In the genomic region with DNA sequence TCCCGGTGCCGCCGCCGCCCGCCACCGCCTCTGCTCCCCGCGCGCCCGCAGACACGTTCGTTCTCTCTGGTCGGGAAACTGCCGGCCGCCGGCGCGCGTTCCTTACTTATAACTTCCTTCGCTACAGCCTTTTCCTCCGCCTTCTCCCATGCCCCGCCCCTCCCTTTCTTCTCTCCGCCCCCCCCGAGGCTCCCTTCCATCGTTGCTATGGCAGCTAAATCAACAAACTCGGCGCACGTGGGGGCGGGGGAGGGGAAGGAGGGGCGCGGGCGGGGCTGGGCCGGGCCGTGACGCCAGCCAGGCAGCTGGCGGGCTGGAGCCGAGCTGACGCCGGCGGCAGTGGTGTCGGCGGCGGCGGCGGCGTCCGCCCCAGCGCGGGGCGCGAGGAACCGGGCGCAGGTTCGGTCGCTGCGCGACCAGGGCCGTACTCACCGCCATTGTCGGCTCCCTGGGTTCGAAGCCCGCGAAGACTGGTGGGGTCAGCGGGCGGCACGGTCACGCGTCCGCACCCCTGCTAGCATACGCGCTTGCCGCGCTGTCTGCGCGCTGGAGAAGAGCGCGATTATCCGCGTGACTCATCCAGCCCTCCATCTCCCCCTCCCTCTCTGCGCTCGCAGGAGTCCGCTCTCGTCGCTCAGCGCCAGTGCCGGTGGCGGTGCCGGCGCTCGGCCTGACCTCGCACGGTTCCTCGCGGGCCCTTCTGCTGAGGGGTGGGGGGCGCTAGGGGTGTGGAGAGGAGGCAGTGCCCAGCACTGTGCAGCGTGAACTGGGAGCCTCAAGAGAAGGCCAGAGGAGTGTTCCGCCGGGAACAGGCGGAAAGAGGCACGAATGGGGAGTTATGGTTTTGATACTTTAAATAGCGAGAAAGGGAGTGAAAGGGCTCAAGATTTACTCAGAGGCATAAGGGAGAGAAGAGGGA, we compare ENCODE assay signal across 8 cellular contexts. TPM values are rescaled to one million over a fixed set of nuclear protein-coding genes. Genes with fewer than 3 reads are reported as not detected.
DNase-seq lines count a peak whose midpoint lies in the region; ATAC-seq and TF ChIP-seq lines count a peak whose summit lies in the region.

A gene (minus strand): TSS at position 83 of the 919 bp plus-strand sequence. CDS start 597 bp downstream, outside the sequence.

- intact Hi-C loops in Right ventricle myocardium inferior (cut with DNase I): loop anchor here (2.0 to 10.0 kb wide), 6 partner anchors 85 to 945 kb away; no protein-coding TSS in a partner anchor
- intact Hi-C loops in testis (cut with DNase I; ENCODE audit: low total_unique reads): loop anchor here (10.0 kb wide), 2 partner anchors 75 to 145 kb away; no protein-coding TSS in a partner anchor

- H3K27ac ChIP-seq in SJSA1 (peak within 1 kb of the TSS; percentile 86), testis (peak within 1 kb of the TSS; percentile 94)

- DNase-seq in DMS53 (lab: John Stamatoyannopoulos, UW): peak; percentile 95
- DNase-seq in GOT3 (lab: John Stamatoyannopoulos, UW): peak; percentile 38
- peak; percentile 83 for DNase-seq in MG63
- DNase-seq in SJSA1 (ENCODE audit: low read depth in 1 of 2, low spot score in 2 of 2): peak; percentile 84 to 85
- peak; percentile 98 for DNase-seq in adipocyte (ENCODE audit: low read depth)
- peak; percentile 96 for DNase-seq in Right ventricle myocardium inferior (ENCODE audit: missing footprints)
- DNase-seq in omental fat pad (ENCODE audit: low spot score): peak; percentile 88
- DNase-seq in testis: peak; percentile 96

- H3K9me3 ChIP-seq in MG63 (no peaks in the 10 kb centered on the region), SJSA1 (replicated peaks) (no peaks in the 10 kb centered on the region), adipocyte (ENCODE audit: control insufficient read depth, low read length) (no peaks in the 10 kb centered on the region), testis (no peaks in the 10 kb centered on the region)

- H3K4me1 ChIP-seq in SJSA1 (replicated peaks) (peaks cover 16% of the 10 kb centered on the region), adipocyte (ENCODE audit: control insufficient read depth, insufficient read depth, low read length) (peaks cover 32% of the 10 kb centered on the region), testis (no peaks in the 10 kb centered on the region)

- peak; percentile 55 for TF ChIP-seq POLR2A in testis (IDR thresholded peaks at IDR 0.05)

- WGBS in testis, 2 donors: 0 to 1% methylated on average over 7 to 88 of the region's 101 CpGs

- peak within 1 kb of the TSS; percentile 63 for H3K4me3 ChIP-seq in MG63
- peak within 1 kb of the TSS; percentile 58 for H3K4me3 ChIP-seq in SJSA1
- H3K4me3 ChIP-seq in adipocyte (ENCODE audit: low read length): peak within 1 kb of the TSS; percentile 92
- H3K4me3 ChIP-seq in testis: peak within 1 kb of the TSS; percentile 78 to 91

- ATAC-seq in Right ventricle myocardium inferior: peak; percentile 88
- peak; percentile 76 for ATAC-seq in omental fat pad (ENCODE audit: low FRiP score)

- H3K36me3 ChIP-seq in MG63 (peaks cover 14% of the 10 kb centered on the region), SJSA1 (no peaks in the 10 kb centered on the region; the same call in 1 of the 2 replicates), adipocyte (ENCODE audit: control insufficient read depth, insufficient read depth, low read length, severe bottlenecking) (peaks cover 19% of the 10 kb centered on the region), testis (ENCODE audit: low read depth, missing control alignments) (no peaks in the 10 kb centered on the region)

- TF ChIP-seq CTCF in omental fat pad (IDR thresholded peaks at IDR 0.05) (no peak), testis (IDR thresholded peaks at IDR 0.05) (no peak)

- H3K27me3 ChIP-seq in MG63: no peaks in the 10 kb centered on the region
- H3K27me3 ChIP-seq in SJSA1 (replicated peaks): no peaks in the 10 kb centered on the region
- H3K27me3 ChIP-seq in adipocyte (replicated peaks; ENCODE audit: control insufficient read depth, insufficient read depth, low read length): no peaks in the 10 kb centered on the region
- no peaks in the 10 kb centered on the region for H3K27me3 ChIP-seq in testis

- peak within 1 kb of the TSS; percentile 90 for H3K9ac ChIP-seq in adipocyte (ENCODE audit: low read length)

RNA-seq across cellular contexts. Expression of the gene that starts here (rescaled TPM):
- 1.9 and 7.1 TPM in 2 replicates for total RNA-seq in MG63 (2014; rRNA removed; shearing (Covaris generic); ENCODE audit: low replicate concordance)
- total RNA-seq in SJSA1 (2014; rRNA removed; shearing (Covaris generic)): 1.00 and 1.5 TPM in 2 replicates
- 36.9 TPM for total RNA-seq in Right ventricle myocardium inferior
- total RNA-seq in omental fat pad: 100 to 1,000 TPM; 175 to 352 (median 244) TPM
- 10 to 100 TPM; 61.1 to 84.8 TPM for total RNA-seq in testis
- polyA plus RNA-seq in testis (ENCODE audit: insufficient read depth, low read depth, low replicate concordance): 64.9 TPM

Comparison
In these comparisons a context has a peak if more than half of its experiments do, and no peak if none do; other contexts are left out.
1. Peak in every context shown above with its lines: DNase-seq, ATAC-seq, H3K4me3 ChIP-seq and H3K27ac ChIP-seq.
2. DNase-seq: peak in every context shown above with its lines; median percentile 98 in adipocyte; 96 in Right ventricle myocardium inferior; 96 in testis; 95 in DMS53; 88 in omental fat pad; 84 in SJSA1; 83 in MG63; 38 in GOT3.